In genomic region chr6:170476360-170476759, GRCh38 we compare ENCODE assay signal across 19 cellular contexts.
A peak's percentile ranks its signal among the peaks of the same experiment; 100 is the strongest.
DNase-seq lines count a peak whose midpoint lies in the region; ATAC-seq and TF ChIP-seq lines count a peak whose summit lies in the region.
"Had no signal": no experiment of that assay in that cellular context is flagged by ENCODE, and none has a peak within 500 bp of the region (broad histone marks: within the 10 kb centered on the region; RNA-seq: fewer than 3 reads in every experiment).

No MANE protein-coding gene starts in this region.

- TF ChIP-seq CTCF in neural progenitor cell (IDR thresholded peaks at IDR 0.05) (no peak), left lung (IDR thresholded peaks at IDR 0.05) (no peak)

- intact Hi-C loops in left lung (cut with DNase I): no loop called here

- no peak overlapping the region for H3K4me2 ChIP-seq in neural progenitor cell

- H3F3A ChIP-seq in neural progenitor cell (ENCODE audit: low read depth): no peaks in the 10 kb centered on the region

- H3K27ac ChIP-seq in neural progenitor cell (no peak overlapping the region), left lung (no peak overlapping the region)
- H3K27ac ChIP-seq: stomach had no signal

- peak; percentile 76 for ATAC-seq in GM18861 (IDR thresholded peaks at IDR 0.05; ENCODE audit: unreplicated experiment)
- ATAC-seq in HG03060 (IDR thresholded peaks at IDR 0.05; ENCODE audit: low read depth, unreplicated experiment): peak; percentile 79
- ATAC-seq in left lung: no peak
- ATAC-seq: left ventricle myocardium superior; naive thymus-derived CD8-positive, alpha-beta T cell had no signal

- H3K27me3 Mint-ChIP-seq in neural progenitor cell (ENCODE audit: insufficient read depth, low read depth): peaks cover 2% of the 10 kb centered on the region

- H3K4me3 Mint-ChIP-seq in neural progenitor cell: no peak overlapping the region
- H3K4me3 Mint-ChIP-seq: central memory CD8-positive, alpha-beta T cell; H9; naive thymus-derived CD8-positive, alpha-beta T cell had no signal

- no peaks in the 10 kb centered on the region for H4K20me1 ChIP-seq in neural progenitor cell (ENCODE audit: low read depth)

- H3K4me3 ChIP-seq in neural progenitor cell: no peak overlapping the region
- H3K4me3 ChIP-seq in left lung: no peak overlapping the region
- H3K4me3 ChIP-seq: stomach had no signal

- peaks cover 3% of the 10 kb centered on the region for H3K9me3 Mint-ChIP-seq in neural progenitor cell
- H3K9me3 Mint-ChIP-seq: central memory CD8-positive, alpha-beta T cell; H9; naive thymus-derived CD8-positive, alpha-beta T cell had no signal

- peak; percentile 84 to 95 for DNase-seq in NOMO-1 (lab: John Stamatoyannopoulos, UW; ENCODE audit: unreplicated experiment in 2 of 2)
- DNase-seq in neural progenitor cell (ENCODE audit: low spot score): no peak
- DNase-seq in left lung: no peak
- DNase-seq in glomerular visceral epithelial cell (ENCODE audit: extremely low spot score): no peak
- DNase-seq in ecto neural progenitor cell (ENCODE audit: low spot score): no peak
- no peak for DNase-seq in activated CD4-positive, alpha-beta T cell treated with anti-CD3 and anti-CD28 coated beads, Interleukin-2, amount 50 U/mL, for 4 hours
- DNase-seq: activated effector memory CD4-positive, alpha-beta T cell treated with Interleukin-2 at 50 U/mL for 16 hours; amniotic stem cell; GF-D8; H9; left ventricle myocardium superior; naive thymus-derived CD8-positive, alpha-beta T cell; NCI-H1930; NCI-H524; stomach; SW 1271 had no signal

- H3K79me2 ChIP-seq in neural progenitor cell (ENCODE audit: low read depth): no peaks in the 10 kb centered on the region

- H3K27me3 ChIP-seq in neural progenitor cell (no peaks in the 10 kb centered on the region), left lung (peaks cover 0 to 12% of the 10 kb centered on the region in 2 donors)

- no peak overlapping the region for H2AFZ ChIP-seq in neural progenitor cell (replicated peaks)

- peaks cover 34% of the 10 kb centered on the region for H3K4me1 Mint-ChIP-seq in neural progenitor cell
- H3K4me1 Mint-ChIP-seq: central memory CD8-positive, alpha-beta T cell had no signal

- peaks cover 8% of the 10 kb centered on the region for H3K4me1 ChIP-seq in neural progenitor cell
- H3K4me1 ChIP-seq in left lung: peaks cover 0 to 4% of the 10 kb centered on the region in 2 donors

- no peak overlapping the region for H3K9ac ChIP-seq in neural progenitor cell

- H3K36me3 Mint-ChIP-seq in neural progenitor cell: no peaks in the 10 kb centered on the region

- no peaks in the 10 kb centered on the region for H3K9me3 ChIP-seq in neural progenitor cell (ENCODE audit: low read depth)
- H3K9me3 ChIP-seq in left lung: no peaks in the 10 kb centered on the region
- H3K9me3 ChIP-seq: stomach had no signal

- H3K27ac Mint-ChIP-seq in neural progenitor cell: peak overlapping the region; percentile 21
- H3K27ac Mint-ChIP-seq: H9; naive thymus-derived CD8-positive, alpha-beta T cell had no signal

- H3K36me3 ChIP-seq in neural progenitor cell (no peaks in the 10 kb centered on the region), left lung (no peaks in the 10 kb centered on the region)
- H3K36me3 ChIP-seq: stomach had no signal

Comparison
In these comparisons a context has a peak if more than half of its experiments do, and no peak if none do; other contexts are left out.
1. DNase-seq: peak in NOMO-1 (2 of 2); none in neural progenitor cell (single experiment), left lung (0 of 2), glomerular visceral epithelial cell (single experiment), ecto neural progenitor cell (single experiment) and activated CD4-positive, alpha-beta T cell treated with anti-CD3 and anti-CD28 coated beads, Interleukin-2, amount 50 U/mL, for 4 hours (0 of 2).